ENCODE assay signal across 8 cellular contexts in genomic region chr7:152464312-152465117, GRCh38. TPM values are rescaled to one million over a fixed set of nuclear protein-coding genes. Genes with fewer than 3 reads are reported as not detected.
DNase-seq lines count a peak whose midpoint lies in the region; ATAC-seq and TF ChIP-seq lines count a peak whose summit lies in the region.

No MANE protein-coding gene starts in this region.

- 0 to 1% methylated on average over 18 to 70 of the region's 91 CpGs for WGBS in testis, 2 donors

- no peaks in the 10 kb centered on the region for H3K27me3 ChIP-seq in testis

- POLR2A ChIA-PET in RWPE1 (lab: Yijun Ruan, JAX; ENCODE audit: low non-redundant PET) = interaction anchor here (0.6 kb wide), 1 partner anchor 42 kb away, joined by 4 read pairs; no protein-coding TSS in a partner anchor

- ATAC-seq in GM19467 (IDR thresholded peaks at IDR 0.05; ENCODE audit: unreplicated experiment) = peak; percentile 33
- peak; percentile 85 for ATAC-seq in omental fat pad (ENCODE audit: low FRiP score)

- H3K9me3 Mint-ChIP-seq in activated naive CD4-positive, alpha-beta T cell treated with anti-CD3 and anti-CD28 coated beads, Interleukin-2, amount 10 ng/mL, durations not matched to agents 7 days and 5 days = peaks cover 2% of the 10 kb centered on the region

- CTCF ChIA-PET in RWPE1 (lab: Yijun Ruan, JAX) = no interaction called here
- CTCF ChIA-PET in activated naive CD4-positive, alpha-beta T cell treated with anti-CD3 and anti-CD28 coated beads, Interleukin-2, amount 10 ng/mL, durations not matched to agents 7 days and 5 days (lab: Charles Lee) = no interaction called here

- H3K36me3 Mint-ChIP-seq in activated naive CD4-positive, alpha-beta T cell treated with anti-CD3 and anti-CD28 coated beads, Interleukin-2, amount 10 ng/mL, durations not matched to agents 7 days and 5 days = no peaks in the 10 kb centered on the region

- H3K4me3 ChIP-seq in testis = peak overlapping the region; percentile 94 to 98

- peaks cover 14% of the 10 kb centered on the region for H3K4me1 Mint-ChIP-seq in activated naive CD4-positive, alpha-beta T cell treated with anti-CD3 and anti-CD28 coated beads, Interleukin-2, amount 10 ng/mL, durations not matched to agents 7 days and 5 days

- no peaks in the 10 kb centered on the region for H3K36me3 ChIP-seq in testis (ENCODE audit: low read depth, missing control alignments)

- DNase-seq in DMS79 (lab: John Stamatoyannopoulos, UW) = peak; percentile 24
- DNase-seq in HPDE6-E6E7 (ENCODE audit: extremely low spot score) = peak; percentile 73
- DNase-seq in RWPE1 (ENCODE audit: low spot score) = peak; percentile 70
- peak; percentile 75 for DNase-seq in activated naive CD4-positive, alpha-beta T cell treated with anti-CD3 and anti-CD28 coated beads, Interleukin-2, amount 10 ng/mL, durations not matched to agents 7 days and 5 days
- peak; percentile 69 for DNase-seq in glomerular visceral epithelial cell (ENCODE audit: extremely low spot score)
- DNase-seq in omental fat pad (ENCODE audit: low spot score) = peak; percentile 35
- DNase-seq in testis = peak; percentile 80

- intact Hi-C loops in testis (cut with DNase I; ENCODE audit: low total_unique reads) = no loop called here

- H3K27ac ChIP-seq in RWPE1 = peak overlapping the region; percentile 97
- H3K27ac ChIP-seq in testis = peak overlapping the region; percentile 98 to 100

- TF ChIP-seq POLR2A in testis (IDR thresholded peaks at IDR 0.05) = no peak

- H3K27me3 Mint-ChIP-seq in activated naive CD4-positive, alpha-beta T cell treated with anti-CD3 and anti-CD28 coated beads, Interleukin-2, amount 10 ng/mL, durations not matched to agents 7 days and 5 days = no peaks in the 10 kb centered on the region

- peak overlapping the region; percentile 90 for H3K4me3 Mint-ChIP-seq in activated naive CD4-positive, alpha-beta T cell treated with anti-CD3 and anti-CD28 coated beads, Interleukin-2, amount 10 ng/mL, durations not matched to agents 7 days and 5 days

- TF ChIP-seq CTCF in RWPE1 (conservative IDR thresholded peaks at IDR 0.05; ENCODE audit: low read depth) (no peak), omental fat pad (IDR thresholded peaks at IDR 0.05) (no peak), testis (IDR thresholded peaks at IDR 0.05) (no peak)

- no peaks in the 10 kb centered on the region for H3K9me3 ChIP-seq in testis

- peak overlapping the region; percentile 91 for H3K27ac Mint-ChIP-seq in activated naive CD4-positive, alpha-beta T cell treated with anti-CD3 and anti-CD28 coated beads, Interleukin-2, amount 10 ng/mL, durations not matched to agents 7 days and 5 days

- H3K4me1 ChIP-seq in testis = peaks cover 19% of the 10 kb centered on the region

RNA-seq across cellular contexts. Expression of gene KMT2C, which starts 28.7 kb away (rescaled TPM):
- total RNA-seq in omental fat pad (10 to 100 TPM; 52.5 to 84.3 (median 59.2) TPM), testis (100 to 1,000 TPM; 154 to 167 TPM)
- 32.8 TPM for polyA plus RNA-seq in testis (ENCODE audit: insufficient read depth, low read depth, low replicate concordance)

Comparison
In these comparisons a context has a peak if more than half of its experiments do, and no peak if none do; other contexts are left out.
1. Peak in every context shown above with its lines: DNase-seq, ATAC-seq, H3K4me3 ChIP-seq and H3K27ac ChIP-seq.
2. DNase-seq: peak in every context shown above with its lines; median percentile 80 in testis; 75 in activated naive CD4-positive, alpha-beta T cell treated with anti-CD3 and anti-CD28 coated beads, Interleukin-2, amount 10 ng/mL, durations not matched to agents 7 days and 5 days; 73 in HPDE6-E6E7; 70 in RWPE1; 69 in glomerular visceral epithelial cell; 35 in omental fat pad; 24 in DMS79.